In the genomic region with DNA sequence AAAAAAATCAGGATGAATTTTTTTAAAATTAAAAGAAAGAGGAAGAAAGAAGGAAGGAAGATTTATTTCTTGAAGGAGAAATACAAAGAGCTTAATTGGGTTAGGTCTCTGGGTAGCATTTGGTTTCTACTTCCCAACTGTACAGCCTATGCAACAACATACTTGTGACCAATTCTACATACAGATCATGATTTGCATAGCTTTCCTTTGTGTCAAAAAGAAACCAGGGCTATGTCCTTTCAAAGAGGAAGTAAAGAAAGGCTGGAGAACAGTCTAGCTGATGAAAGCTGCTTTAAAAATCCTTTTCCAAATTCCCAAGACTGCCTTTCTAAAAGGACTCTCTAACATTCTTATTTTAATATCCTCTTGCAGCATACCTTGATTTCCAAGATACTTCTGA, we compare ENCODE assay signal across 11 cellular contexts. TPM values are rescaled to one million over a fixed set of nuclear protein-coding genes. Genes with fewer than 3 reads are reported as not detected.
DNase-seq lines count a peak whose midpoint lies in the region; ATAC-seq and TF ChIP-seq lines count a peak whose summit lies in the region.
"Had no signal": no experiment of that assay in that cellular context is flagged by ENCODE, and none has a peak within 500 bp of the region (broad histone marks: within the 10 kb centered on the region; RNA-seq: fewer than 3 reads in every experiment).

No MANE protein-coding gene starts in this region.

- H4K5ac ChIP-seq in mesendoderm (ENCODE audit: low read length): no peak overlapping the region

- H2BK5ac ChIP-seq in mesendoderm (ENCODE audit: low read length): no peak overlapping the region

- H3K4me3 Mint-ChIP-seq in activated CD4-positive, alpha-beta T cell treated with anti-CD3 and anti-CD28 coated beads for 36 hours: no peak overlapping the region
- H3K4me3 Mint-ChIP-seq: natural killer cell had no signal

- CTCF ChIA-PET in activated CD4-positive, alpha-beta T cell treated with anti-CD3 and anti-CD28 coated beads for 36 hours (lab: Charles Lee): interaction anchor here (0.5 to 1.3 kb wide), 2 partner anchors 12 to 66 kb away, joined by 3 read pairs; no protein-coding TSS in a partner anchor

- no peak overlapping the region for H2BK15ac ChIP-seq in mesendoderm (replicated peaks; ENCODE audit: low read depth)

- DNase-seq in GM13976 (ENCODE audit: low spot score) (peak; percentile 53), foreskin fibroblast (peak; percentile 33 to 71), DMS153 (lab: John Stamatoyannopoulos, UW) (no peak), mesendoderm (no peak)
- DNase-seq in stimulated activated CD8-positive, alpha-beta memory T cell treated with anti-CD3 and anti-CD28 coated beads, Interleukin-4, amount 100 ng/mL, for 48 hours: no peak
- no peak for DNase-seq in activated CD4-positive, alpha-beta T cell treated with anti-CD3 and anti-CD28 coated beads for 36 hours
- DNase-seq: natural killer cell, thyroid gland had no signal

- no peaks in the 10 kb centered on the region for H3K27me3 Mint-ChIP-seq in activated CD4-positive, alpha-beta T cell treated with anti-CD3 and anti-CD28 coated beads for 36 hours

- no peak overlapping the region for H3K27ac Mint-ChIP-seq in activated CD4-positive, alpha-beta T cell treated with anti-CD3 and anti-CD28 coated beads for 36 hours
- H3K27ac Mint-ChIP-seq: natural killer cell had no signal

- in situ Hi-C loops in GM13976 (cut with MboI; ENCODE audit: low sequenced_read_pairs, unreplicated experiment): no loop called here

- peaks cover 7% of the 10 kb centered on the region for H3K36me3 Mint-ChIP-seq in activated CD4-positive, alpha-beta T cell treated with anti-CD3 and anti-CD28 coated beads for 36 hours (ENCODE audit: low read depth)
- H3K36me3 Mint-ChIP-seq: natural killer cell had no signal

- H2BK120ac ChIP-seq in mesendoderm (ENCODE audit: low read depth, low read length): no peak overlapping the region

- H3K4me2 ChIP-seq in mesendoderm (ENCODE audit: low read length): no peak overlapping the region

- no peak overlapping the region for H3K23ac ChIP-seq in mesendoderm (ENCODE audit: low read length)

- no peak overlapping the region for H3K9ac ChIP-seq in mesendoderm (ENCODE audit: low read length)

- TF ChIP-seq CTCF in GM13976 (IDR thresholded peaks at IDR 0.05; ENCODE audit: borderline replicate concordance, control extremely low read depth, extremely low read depth, insufficient read depth, missing control alignments) (no peak), foreskin fibroblast (IDR thresholded peaks at IDR 0.05; ENCODE audit: low read depth, low read length) (no peak)

- ATAC-seq in GM21576 (IDR thresholded peaks at IDR 0.05; ENCODE audit: unreplicated experiment) (peak; percentile 99), HG03521 (IDR thresholded peaks at IDR 0.05; ENCODE audit: unreplicated experiment) (peak; percentile 84)
- ATAC-seq in activated CD4-positive, alpha-beta T cell treated with anti-CD3 and anti-CD28 coated beads for 36 hours: no peak
- ATAC-seq: natural killer cell had no signal

- H3K4me1 Mint-ChIP-seq in activated CD4-positive, alpha-beta T cell treated with anti-CD3 and anti-CD28 coated beads for 36 hours: no peaks in the 10 kb centered on the region
- H3K4me1 Mint-ChIP-seq: natural killer cell had no signal

- no peaks in the 10 kb centered on the region for H3K79me2 ChIP-seq in mesendoderm (ENCODE audit: control insufficient read depth, insufficient read depth, low read length)

- POLR2A ChIA-PET in activated CD4-positive, alpha-beta T cell treated with anti-CD3 and anti-CD28 coated beads for 36 hours (lab: Charles Lee): no interaction called here

- H3K56ac ChIP-seq in mesendoderm (ENCODE audit: low read length): no peak overlapping the region

- H3K4me1 ChIP-seq in mesendoderm (ENCODE audit: control insufficient read depth, low read depth, low read length): peaks cover 4% of the 10 kb centered on the region

- intact Hi-C loops in activated CD4-positive, alpha-beta T cell treated with anti-CD3 and anti-CD28 coated beads for 36 hours (cut with DNase I, micrococcal nuclease): no loop called here

- H2AK5ac ChIP-seq in mesendoderm (ENCODE audit: low read length): no peak overlapping the region

- no peaks in the 10 kb centered on the region for H3K79me1 ChIP-seq in mesendoderm (ENCODE audit: low read length)

- H3K18ac ChIP-seq in mesendoderm (ENCODE audit: low read length): no peak overlapping the region

- H3K36me3 ChIP-seq in mesendoderm (ENCODE audit: control insufficient read depth, insufficient read depth, low read length): no peaks in the 10 kb centered on the region
- H3K36me3 ChIP-seq: thyroid gland had no signal

- no peak overlapping the region for H4K8ac ChIP-seq in mesendoderm (ENCODE audit: low read depth, low read length)

- H3K4me3 ChIP-seq in foreskin fibroblast (ENCODE audit: low read depth in 1 of 2, low read length in 2 of 2) (no peak overlapping the region), mesendoderm (ENCODE audit: low read length) (no peak overlapping the region)
- H3K4me3 ChIP-seq: thyroid gland had no signal

- no peak overlapping the region for H3K4ac ChIP-seq in mesendoderm (ENCODE audit: low read depth, low read length)

- no peak overlapping the region for H3K27ac ChIP-seq in mesendoderm (ENCODE audit: low read depth, low read length)
- H3K27ac ChIP-seq: thyroid gland had no signal

- H3K27me3 ChIP-seq in mesendoderm (ENCODE audit: insufficient read depth, low read length, poor library complexity): no peaks in the 10 kb centered on the region
- H3K27me3 ChIP-seq: thyroid gland had no signal

- no peaks in the 10 kb centered on the region for H3K9me3 Mint-ChIP-seq in activated CD4-positive, alpha-beta T cell treated with anti-CD3 and anti-CD28 coated beads for 36 hours (ENCODE audit: low read depth)
- H3K9me3 Mint-ChIP-seq: natural killer cell had no signal

RNA-seq across cellular contexts. Expression of gene HGD, which starts 6.1 kb away (rescaled TPM):
- not detected for polyA plus RNA-seq in mesendoderm (2013, experiment 1 of 2)
- polyA plus RNA-seq in mesendoderm (2013, experiment 2 of 2): not detected
- under 1 TPM; 0.16 to 0.58 TPM for total RNA-seq in activated CD4-positive, alpha-beta T cell treated with anti-CD3 and anti-CD28 coated beads for 36 hours
- total RNA-seq: SK-MEL-5 had no signal

RNA-seq across cellular contexts. Expression of gene RABL3, which starts 54.2 kb away (rescaled TPM):
- polyA plus RNA-seq in mesendoderm (2013, experiment 1 of 2): 13.0 TPM
- polyA plus RNA-seq in mesendoderm (2013, experiment 2 of 2): 13.8 TPM
- 10 to 100 TPM; 35.5 to 37.8 TPM for total RNA-seq in activated CD4-positive, alpha-beta T cell treated with anti-CD3 and anti-CD28 coated beads for 36 hours

RNA-seq across cellular contexts. Expression of gene GTF2E1, which starts 54.4 kb away (rescaled TPM):
- polyA plus RNA-seq in mesendoderm (2013, experiment 1 of 2): 52.6 TPM
- 50.0 TPM for polyA plus RNA-seq in mesendoderm (2013, experiment 2 of 2)
- total RNA-seq in activated CD4-positive, alpha-beta T cell treated with anti-CD3 and anti-CD28 coated beads for 36 hours: 10 to 100 TPM; 26.1 to 27.0 TPM

Comparison
In these comparisons a context has a peak if more than half of its experiments do, and no peak if none do; other contexts are left out.
1. DNase-seq: peak in GM13976 (single experiment) and foreskin fibroblast (2 of 2); none in DMS153 (single experiment), mesendoderm (single experiment), stimulated activated CD8-positive, alpha-beta memory T cell treated with anti-CD3 and anti-CD28 coated beads, Interleukin-4, amount 100 ng/mL, for 48 hours (single experiment) and activated CD4-positive, alpha-beta T cell treated with anti-CD3 and anti-CD28 coated beads for 36 hours (single experiment).